Comparison of ENCODE assay signal across 8 cellular contexts in genomic region chr3:81302045-81302444, GRCh38.
DNase-seq lines count a peak whose midpoint lies in the region; ATAC-seq and TF ChIP-seq lines count a peak whose summit lies in the region.

No MANE protein-coding gene starts in this region.

- no peak overlapping the region for H3K4me3 ChIP-seq in mucosa of descending colon

- ATAC-seq in GM21367 (IDR thresholded peaks at IDR 0.05; ENCODE audit: unreplicated experiment) (peak; percentile 92), HG03575 (IDR thresholded peaks at IDR 0.05; ENCODE audit: extremely low read depth, insufficient number of reproducible peaks, low FRiP score, unreplicated experiment) (peak; percentile 53), mucosa of descending colon (peak; percentile 68)

- intact Hi-C loops in mucosa of descending colon (cut with DNase I, micrococcal nuclease), result no loop called here

- TF ChIP-seq CTCF in mucosa of descending colon (IDR thresholded peaks at IDR 0.05), result peak; percentile 34

- DNase-seq in SIG-M5 treated with dmso at 0.1 percent for 504 hours (lab: John Stamatoyannopoulos, UW; ENCODE audit: unreplicated experiment) (peak; percentile 62), SIG-M5 (lab: John Stamatoyannopoulos, UW) (no peak), RKO (ENCODE audit: low spot score) (peak; percentile 51), epidermal melanocyte (ENCODE audit: insufficient read length, low spot score) (peak; percentile 52), mucosa of descending colon (peak in 1 of 3 donors; percentile 47), cortex of kidney (lab: John Stamatoyannopoulos, UW) (no peak)

- no peaks in the 10 kb centered on the region for H3K36me3 ChIP-seq in mucosa of descending colon (ENCODE audit: low read depth)

- no peaks in the 10 kb centered on the region for H3K4me1 ChIP-seq in mucosa of descending colon (ENCODE audit: low read depth)

- no peaks in the 10 kb centered on the region for H3K9me3 ChIP-seq in mucosa of descending colon

Comparison
In these comparisons a context has a peak if more than half of its experiments do, and no peak if none do; other contexts are left out.
1. DNase-seq: peak in SIG-M5 treated with dmso at 0.1 percent for 504 hours (single experiment), RKO (single experiment) and epidermal melanocyte (single experiment); none in SIG-M5 (single experiment) and cortex of kidney (single experiment).
2. Peak in every context shown above with its lines, with median percentiles within 50 percentile points of each other: ATAC-seq.